In genomic region chr19:4647676-4648644, GRCh38 we compare ENCODE assay signal across 11 cellular contexts. TPM values are rescaled to one million over a fixed set of nuclear protein-coding genes. Genes with fewer than 3 reads are reported as not detected.
A peak's percentile ranks its signal among the peaks of the same experiment; 100 is the strongest.
DNase-seq lines count a peak whose midpoint lies in the region; ATAC-seq and TF ChIP-seq lines count a peak whose summit lies in the region.
"Had no signal": no experiment of that assay in that cellular context is flagged by ENCODE, and none has a peak within 500 bp of the region (broad histone marks: within the 10 kb centered on the region; RNA-seq: fewer than 3 reads in every experiment).

No MANE protein-coding gene starts in this region.

- WGBS in liver, result 67% methylated on average over 20 of the region's 20 CpGs
- 79% methylated on average over 19 of the region's 20 CpGs for WGBS in thymus

- DNase-seq in LHCN-M2 (ENCODE audit: low read depth) (peak; percentile 23), dermis microvascular lymphatic vessel endothelial cell (ENCODE audit: low read depth in 2 of 2) (peak; percentile 85 to 97), COLO668 (lab: John Stamatoyannopoulos, UW; ENCODE audit: unreplicated experiment) (no peak), NCI-H1092 (lab: John Stamatoyannopoulos, UW) (no peak)
- DNase-seq: activated T-cell treated with anti-CD3 and anti-CD28 coated beads, Interleukin-2, amount 50 U/mL, for 72 hours; effector CD4-positive, alpha-beta T cell; NCI-H345 had no signal

- H3K36me3 ChIP-seq in liver (ENCODE audit: control insufficient read depth in 4 of 4, insufficient read depth in 3 of 4, low read depth in 1 of 4, low read length in 3 of 4) (peaks cover 0 to 14% (median 8%) of the 10 kb centered on the region in 4 donors), thymus (ENCODE audit: control insufficient read depth, insufficient read depth) (peaks cover 27% of the 10 kb centered on the region)

- no peaks in the 10 kb centered on the region for H3K9me3 ChIP-seq in liver (ENCODE audit: control insufficient read depth in 4 of 4, low read length in 3 of 4)
- H3K9me3 ChIP-seq in thymus (ENCODE audit: control insufficient read depth), result no peaks in the 10 kb centered on the region

- H3K9ac ChIP-seq in liver (ENCODE audit: low read depth in 1 of 2, low read length in 2 of 2), result no peak overlapping the region

- peaks cover 3 to 37% (median 21%) of the 10 kb centered on the region in 4 donors for H3K4me1 ChIP-seq in liver (ENCODE audit: control insufficient read depth in 4 of 4, insufficient read depth in 4 of 4, low read length in 3 of 4)
- H3K4me1 ChIP-seq in thymus (ENCODE audit: control insufficient read depth, insufficient read depth, low read length), result no peaks in the 10 kb centered on the region

- no peak overlapping the region for H3K4me3 ChIP-seq in liver (ENCODE audit: low read depth in 1 of 3, low read length in 3 of 3)
- H3K4me3 ChIP-seq in thymus (ENCODE audit: low read length), result no peak overlapping the region
- H3K4me3 ChIP-seq: smooth muscle cell had no signal

- H3K27me3 ChIP-seq in liver (ENCODE audit: control insufficient read depth in 4 of 4, insufficient read depth in 4 of 4, low read length in 3 of 4) (no peaks in the 10 kb centered on the region), thymus (ENCODE audit: control insufficient read depth, insufficient read depth) (no peaks in the 10 kb centered on the region)

- no peak for TF ChIP-seq RAD21 in liver (IDR thresholded peaks at IDR 0.05)

- TF ChIP-seq CTCF in liver (IDR thresholded peaks at IDR 0.05; ENCODE audit: low read depth, low read length, missing input control), result no peak

- ATAC-seq in HG02870 (IDR thresholded peaks at IDR 0.05; ENCODE audit: unreplicated experiment), result no peak
- ATAC-seq: activated T-cell treated with anti-CD3 and anti-CD28 coated beads, Interleukin-2, amount 50 U/mL, for 72 hours had no signal

- peak overlapping the region in 1 of 2 donors; percentile 4 for H3K27ac ChIP-seq in liver (ENCODE audit: low read depth in 1 of 2, low read length in 2 of 2)
- H3K27ac ChIP-seq in thymus (ENCODE audit: low read depth), result peak overlapping the region; percentile 8

TF ChIP-seq in liver, 16 proteins besides CTCF, POLR2A, EP300 and RAD21:
- TF ChIP-seq FOXA2 (IDR thresholded peaks at IDR 0.05) (no peak), HNF4G (IDR thresholded peaks at IDR 0.05) (no peak), REST (IDR thresholded peaks at IDR 0.05) (no peak), FOXA1 (IDR thresholded peaks at IDR 0.05) (no peak), MAX (IDR thresholded peaks at IDR 0.05) (no peak), RXRA (IDR thresholded peaks at IDR 0.05) (peak in 1 of 2 donors; percentile 11), TAF1 (conservative IDR thresholded peaks at IDR 0.05) (no peak), EGR1 (IDR thresholded peaks at IDR 0.05; ENCODE audit: low read depth in 2 of 2) (no peak), SP1 (IDR thresholded peaks at IDR 0.05) (peak; percentile 28), NR2F2 (IDR thresholded peaks at IDR 0.05) (peak; percentile 99)
- TF ChIP-seq, protein P1, sequence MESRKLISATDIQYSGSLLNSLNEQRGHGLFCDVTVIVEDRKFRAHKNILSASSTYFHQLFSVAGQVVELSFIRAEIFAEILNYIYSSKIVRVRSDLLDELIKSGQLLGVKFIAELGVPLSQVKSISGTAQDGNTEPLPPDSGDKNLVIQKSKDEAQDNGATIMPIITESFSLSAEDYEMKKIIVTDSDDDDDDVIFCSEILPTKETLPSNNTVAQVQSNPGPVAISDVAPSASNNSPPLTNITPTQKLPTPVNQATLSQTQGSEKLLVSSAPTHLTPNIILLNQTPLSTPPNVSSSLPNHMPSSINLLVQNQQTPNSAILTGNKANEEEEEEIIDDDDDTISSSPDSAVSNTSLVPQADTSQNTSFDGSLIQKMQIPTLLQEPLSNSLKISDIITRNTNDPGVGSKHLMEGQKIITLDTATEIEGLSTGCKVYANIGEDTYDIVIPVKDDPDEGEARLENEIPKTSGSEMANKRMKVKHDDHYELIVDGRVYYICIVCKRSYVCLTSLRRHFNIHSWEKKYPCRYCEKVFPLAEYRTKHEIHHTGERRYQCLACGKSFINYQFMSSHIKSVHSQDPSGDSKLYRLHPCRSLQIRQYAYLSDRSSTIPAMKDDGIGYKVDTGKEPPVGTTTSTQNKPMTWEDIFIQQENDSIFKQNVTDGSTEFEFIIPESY (IDR thresholded peaks at IDR 0.05), result no peak

RNA-seq across cellular contexts. Expression of gene TNFAIP8L1, which starts 8.6 kb away (rescaled TPM):
- total RNA-seq in LHCN-M2 (2014; rRNA removed), result 9.2 and 11.4 TPM in 2 replicates
- polyA plus RNA-seq in LHCN-M2 (2012), result 7.7 TPM
- 68.8 and 83.8 TPM in 2 replicates for total RNA-seq in dermis microvascular lymphatic vessel endothelial cell
- 10 to 100 TPM; 15.6 to 29.0 TPM for total RNA-seq in liver
- 10 to 100 TPM; 19.1 to 21.2 TPM for polyA plus RNA-seq in liver
- polyA plus RNA-seq in thymus, result 6.9 TPM

RNA-seq across cellular contexts. Expression of gene MYDGF, which starts 22.2 kb away (rescaled TPM):
- 151 and 161 TPM in 2 replicates for total RNA-seq in LHCN-M2 (2014; rRNA removed)
- 338 TPM for polyA plus RNA-seq in LHCN-M2 (2012)
- total RNA-seq in dermis microvascular lymphatic vessel endothelial cell, result 148 and 176 TPM in 2 replicates
- total RNA-seq in liver, result 10 to 100 TPM; 85.1 to 88.9 TPM
- polyA plus RNA-seq in liver, result 100 to 1,000 TPM; 198 to 222 TPM
- polyA plus RNA-seq in thymus, result 53.5 TPM

Comparison
In these comparisons a context has a peak if more than half of its experiments do, and no peak if none do; other contexts are left out.
1. DNase-seq: peak in LHCN-M2 (single experiment) and dermis microvascular lymphatic vessel endothelial cell (2 of 2); none in COLO668 (single experiment) and NCI-H1092 (single experiment).